In genomic region chr14:103696466-103697071, GRCh38 we compare ENCODE assay signal across 9 cellular contexts. TPM values are rescaled to one million over a fixed set of nuclear protein-coding genes. Genes with fewer than 3 reads are reported as not detected.
DNase-seq lines count a peak whose midpoint lies in the region; ATAC-seq and TF ChIP-seq lines count a peak whose summit lies in the region.
"Had no signal": no experiment of that assay in that cellular context is flagged by ENCODE, and none has a peak within 500 bp of the region (broad histone marks: within the 10 kb centered on the region; RNA-seq: fewer than 3 reads in every experiment).

No MANE protein-coding gene starts in this region.

- TF ChIP-seq CTCF in CD8-positive, alpha-beta T cell (IDR thresholded peaks at IDR 0.05): no peak
- no peak for TF ChIP-seq CTCF in Peyer's patch (IDR thresholded peaks at IDR 0.05)
- TF ChIP-seq CTCF in fibroblast of the aortic adventitia (IDR thresholded peaks at IDR 0.05; ENCODE audit: insufficient read depth, low read length): no peak

- no peaks in the 10 kb centered on the region for H3K9me3 ChIP-seq in CD8-positive, alpha-beta T cell (ENCODE audit: low read length)
- H3K9me3 ChIP-seq in Peyer's patch: no peaks in the 10 kb centered on the region
- H3K9me3 ChIP-seq: body of pancreas had no signal

- POLR2A ChIA-PET in CD8-positive, alpha-beta T cell (lab: Charles Lee): interaction anchor here (1.1 kb wide), 1 partner anchor 10 kb away, joined by 3 read pairs; no protein-coding TSS in a partner anchor

- H3K4me1 ChIP-seq in CD8-positive, alpha-beta T cell (ENCODE audit: insufficient read depth, low read length): no peaks in the 10 kb centered on the region
- H3K4me1 ChIP-seq in Peyer's patch: peaks cover 0 to 33% (median 10%) of the 10 kb centered on the region in 4 donors

- no peaks in the 10 kb centered on the region for H3K27me3 ChIP-seq in CD8-positive, alpha-beta T cell (ENCODE audit: insufficient read depth, low read length)
- no peaks in the 10 kb centered on the region for H3K27me3 ChIP-seq in Peyer's patch
- H3K27me3 ChIP-seq: body of pancreas had no signal

- peak overlapping the region; percentile 37 for H3K27ac Mint-ChIP-seq in CD8-positive, alpha-beta T cell

- H3K36me3 Mint-ChIP-seq in CD8-positive, alpha-beta T cell: peaks cover 55% of the 10 kb centered on the region

- no peak for TF ChIP-seq POLR2A in Peyer's patch (IDR thresholded peaks at IDR 0.05)

- no peak for ATAC-seq in CD8-positive, alpha-beta T cell
- no peak for ATAC-seq in GM21367 (IDR thresholded peaks at IDR 0.05; ENCODE audit: unreplicated experiment)
- ATAC-seq in HG03139 (IDR thresholded peaks at IDR 0.05; ENCODE audit: unreplicated experiment): no peak
- ATAC-seq: body of pancreas had no signal

- peaks cover 9% of the 10 kb centered on the region for H3K4me1 Mint-ChIP-seq in CD8-positive, alpha-beta T cell (ENCODE audit: low read depth)

- no peaks in the 10 kb centered on the region for H3K27me3 Mint-ChIP-seq in CD8-positive, alpha-beta T cell (ENCODE audit: low read depth)

- H3K27ac ChIP-seq in CD8-positive, alpha-beta T cell (ENCODE audit: low read depth, low read length): no peak overlapping the region
- H3K27ac ChIP-seq in Peyer's patch: peak overlapping the region in 3 of 4 donors; percentile 2 to 32 (median 9)

- no peak overlapping the region for H3K4me3 Mint-ChIP-seq in CD8-positive, alpha-beta T cell

- no peak for DNase-seq in CD8-positive, alpha-beta T cell
- peak in 1 of 3 donors; percentile 44 for DNase-seq in Peyer's patch
- DNase-seq in fibroblast of the aortic adventitia (ENCODE audit: low read depth): peak; percentile 51
- peak; percentile 28 for DNase-seq in pons (ENCODE audit: low spot score)
- no peak for DNase-seq in medulla oblongata (ENCODE audit: extremely low spot score)
- DNase-seq in nucleus accumbens (lab: John Stamatoyannopoulos, UW): no peak

- H3K9me3 Mint-ChIP-seq in CD8-positive, alpha-beta T cell: no peaks in the 10 kb centered on the region

- H3K4me3 ChIP-seq in CD8-positive, alpha-beta T cell (ENCODE audit: low read depth, low read length): no peak overlapping the region
- H3K4me3 ChIP-seq in Peyer's patch (no peak overlapping the region), fibroblast of the aortic adventitia (ENCODE audit: low read depth, low read length) (no peak overlapping the region)
- H3K4me3 ChIP-seq: body of pancreas had no signal

- intact Hi-C loops in CD8-positive, alpha-beta T cell (cut with DNase I, micrococcal nuclease): no loop called here

- CTCF ChIA-PET in CD8-positive, alpha-beta T cell (lab: Charles Lee): interaction anchor here (1.2 kb wide), 1 partner anchor 8 kb away, joined by 3 read pairs; no protein-coding TSS in a partner anchor

- peaks cover 21% of the 10 kb centered on the region for H3K36me3 ChIP-seq in CD8-positive, alpha-beta T cell (ENCODE audit: insufficient read depth, low read length)
- H3K36me3 ChIP-seq in Peyer's patch: peaks cover 0 to 86% (median 0%) of the 10 kb centered on the region in 3 donors

RNA-seq across cellular contexts. Expression of gene XRCC3, which starts 18.7 kb away (rescaled TPM):
- 1 to 10 TPM; 5.5 to 6.6 TPM for total RNA-seq in CD8-positive, alpha-beta T cell
- total RNA-seq in Peyer's patch: 10 to 100 TPM; 11.6 to 42.9 (median 16.2) TPM
- 8.7 and 18.1 TPM in 2 replicates for total RNA-seq in fibroblast of the aortic adventitia (ENCODE audit: low replicate concordance)

RNA-seq across cellular contexts. Expression of gene ZFYVE21, which starts 19.0 kb away (rescaled TPM):
- 1 to 10 TPM; 2.5 to 3.7 TPM for total RNA-seq in CD8-positive, alpha-beta T cell
- total RNA-seq in Peyer's patch (10 to 100 TPM; 40.3 to 81.2 (median 59.0) TPM), fibroblast of the aortic adventitia (ENCODE audit: low replicate concordance) (47.0 and 68.4 TPM in 2 replicates)

Comparison
In these comparisons a context has a peak if more than half of its experiments do, and no peak if none do; other contexts are left out.
1. DNase-seq: peak in fibroblast of the aortic adventitia (single experiment) and pons (single experiment); none in CD8-positive, alpha-beta T cell (0 of 7), medulla oblongata (single experiment) and nucleus accumbens (0 of 56).
2. RNA of gene ZFYVE21, which starts 19.0 kb away (total RNA-seq): 40.3 to 81.2 TPM in Peyer's patch and 47.0 to 68.4 TPM in fibroblast of the aortic adventitia; 2.5 to 3.7 TPM in CD8-positive, alpha-beta T cell; every median in the first group is over 4 times any median in the second.